1 cellular context compared by ENCODE assay signal in genomic region chr22:50523806-50524663, GRCh38.
TF ChIP-seq lines count a peak whose summit lies in the region.

No MANE protein-coding gene starts in this region.

TF ChIP-seq in H1, 55 proteins besides CTCF, POLR2A, EP300 and RAD21:
- no peak for TF ChIP-seq SRF (IDR thresholded peaks at IDR 0.05; ENCODE audit: low read depth, low read length)
- no peak for TF ChIP-seq SUZ12 (IDR thresholded peaks at IDR 0.05; ENCODE audit: low read length)
- TF ChIP-seq BRCA1 (IDR thresholded peaks at IDR 0.05; ENCODE audit: low read depth, low read length): no peak
- no peak for TF ChIP-seq KDM5A (IDR thresholded peaks at IDR 0.05; ENCODE audit: low read length)
- TF ChIP-seq ATF2 (IDR thresholded peaks at IDR 0.05; ENCODE audit: low read length): no peak
- TF ChIP-seq FOSL1 (IDR thresholded peaks at IDR 0.05; ENCODE audit: insufficient read depth, low read depth, low read length): no peak
- no peak for TF ChIP-seq RXRA (IDR thresholded peaks at IDR 0.05; ENCODE audit: insufficient read depth, low read depth, low read length)
- no peak for TF ChIP-seq RBBP5 (IDR thresholded peaks at IDR 0.05; ENCODE audit: borderline replicate concordance, low read depth, low read length)
- no peak for TF ChIP-seq TAF1 (IDR thresholded peaks at IDR 0.05; ENCODE audit: low read depth, low read length)
- no peak for TF ChIP-seq SP4 (IDR thresholded peaks at IDR 0.05; ENCODE audit: low read length)
- no peak for TF ChIP-seq SP1 (IDR thresholded peaks at IDR 0.05; ENCODE audit: low read depth, low read length)
- no peak for TF ChIP-seq TBP (IDR thresholded peaks at IDR 0.05; ENCODE audit: low read depth, low read length)
- no peak for TF ChIP-seq PHF8 (conservative IDR thresholded peaks at IDR 0.05; ENCODE audit: low read depth, low read length)
- no peak for TF ChIP-seq MAFK (IDR thresholded peaks at IDR 0.05; ENCODE audit: low read depth, low read length)
- no peak for TF ChIP-seq KDM1A (IDR thresholded peaks at IDR 0.05; ENCODE audit: borderline replicate concordance, low read length)
- no peak for TF ChIP-seq SP2 (IDR thresholded peaks at IDR 0.05; ENCODE audit: low read length)
TF ChIP-seq in H1: peak in this region for 0.
